ENCODE assay signal across 21 cellular contexts in the genomic region with DNA sequence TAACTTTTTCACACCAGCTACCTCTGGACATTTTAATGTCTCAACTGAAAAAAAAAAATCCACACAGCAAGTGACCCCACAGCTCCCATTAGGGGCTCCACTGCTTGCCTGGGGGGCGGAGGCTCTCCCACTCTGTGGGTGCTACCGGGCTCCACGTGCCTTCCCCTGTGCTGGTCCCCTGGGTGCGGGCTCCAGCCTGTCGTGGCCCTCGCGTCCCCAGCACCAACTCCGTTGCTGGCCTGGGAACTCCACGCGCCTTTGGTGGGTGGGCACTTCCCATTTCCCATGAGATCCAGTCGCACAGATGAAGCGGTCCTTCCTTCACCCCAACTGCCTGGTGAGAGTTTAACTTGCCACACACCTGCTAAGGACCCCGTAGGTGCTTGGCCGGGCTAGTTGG. TPM values are rescaled to one million over a fixed set of nuclear protein-coding genes. Genes with fewer than 3 reads are reported as not detected.
"Had no signal": no experiment of that assay in that cellular context is flagged by ENCODE, and none has a peak within 500 bp of the region (broad histone marks: within the 10 kb centered on the region; RNA-seq: fewer than 3 reads in every experiment).

No MANE protein-coding gene starts in this region.

- H3K27ac Mint-ChIP-seq: activated CD4-positive, alpha-beta memory T cell treated with anti-CD3 and anti-CD28 coated beads for 36 hours; activated CD4-positive, alpha-beta T cell treated with anti-CD3 and anti-CD28 coated beads for 36 hours; activated CD8-positive, alpha-beta memory T cell treated with anti-CD3 and anti-CD28 coated beads, Interleukin-2, amount 10 ng/mL, durations not matched to agents 7 days and 5 days; activated naive CD4-positive, alpha-beta T cell treated with anti-CD3 and anti-CD28 coated beads for 36 hours; activated naive CD8-positive, alpha-beta T cell treated with anti-CD3 and anti-CD28 coated beads, Interleukin-2, amount 50 U/mL, for 24 hours; activated T-helper 2 cell treated with anti-CD3 and anti-CD28 coated beads, Interferon-gamma antibody, Interleukin-2, Interleukin-4, amounts not matched to agents 10 μg/mL and 5 μg/mL and 100 μg/mL, durations not matched to agents 14 hours and 24 hours and 36 hours; stimulated activated naive B cell treated with anti-CD40 and anti-IgM and Interleukin-4, amounts not matched to agents 10 μg/mL and 1 μg/mL and 100 μg/mL, for 72 hours; T-cell had no signal

- H3K4me3 ChIP-seq: cardiac muscle cell, colonic mucosa, esophagus muscularis mucosa had no signal

- H3K4me2 ChIP-seq: SK-N-SH had no signal

- H3K27ac ChIP-seq: cardiac muscle cell, colonic mucosa, esophagus muscularis mucosa, neutrophil had no signal

- H3K27me3 ChIP-seq: cardiac muscle cell, colonic mucosa, esophagus muscularis mucosa, neutrophil had no signal

- H3K36me3 ChIP-seq: cardiac muscle cell, colonic mucosa, esophagus muscularis mucosa, neutrophil had no signal

- DNase-seq: activated CD4-positive, alpha-beta memory T cell treated with anti-CD3 and anti-CD28 coated beads for 36 hours; activated CD4-positive, alpha-beta T cell treated with anti-CD3 and anti-CD28 coated beads for 36 hours; activated CD8-positive, alpha-beta memory T cell treated with anti-CD3 and anti-CD28 coated beads, Interleukin-2, amount 10 ng/mL, durations not matched to agents 7 days and 5 days; activated naive CD4-positive, alpha-beta T cell treated with anti-CD3 and anti-CD28 coated beads for 36 hours; activated naive CD8-positive, alpha-beta T cell treated with anti-CD3 and anti-CD28 coated beads, Interleukin-2, amount 50 U/mL, for 24 hours; activated T-cell treated with anti-CD3 and anti-CD28 coated beads, Interleukin-2, amount 50 U/mL, for 1 hour; colonic mucosa; kidney glomerular epithelial cell; SK-N-SH; stimulated activated CD4-positive, alpha-beta T cell treated with anti-CD3 and anti-CD28 coated beads, Interleukin-15, amount 100 ng/mL, for 24 hours; stimulated activated CD4-positive, alpha-beta T cell treated with anti-CD3 and anti-CD28 coated beads, Interleukin-4, amount 100 ng/mL, for 1 hour; stimulated activated naive B cell treated with anti-CD40 and anti-IgM and Interleukin-4, amounts not matched to agents 10 μg/mL and 1 μg/mL and 100 μg/mL, for 72 hours; T-cell; T-helper 9 cell had no signal

- H3K9me3 ChIP-seq: colonic mucosa, esophagus muscularis mucosa, neutrophil, SK-N-SH had no signal

- H3K4me1 ChIP-seq: colonic mucosa had no signal

- H3K36me3 Mint-ChIP-seq: activated CD8-positive, alpha-beta memory T cell treated with anti-CD3 and anti-CD28 coated beads, Interleukin-2, amount 10 ng/mL, durations not matched to agents 7 days and 5 days had no signal

- H3K9ac ChIP-seq: SK-N-SH had no signal

- H3K4me1 Mint-ChIP-seq: activated CD4-positive, alpha-beta T cell treated with anti-CD3 and anti-CD28 coated beads for 36 hours; activated naive CD8-positive, alpha-beta T cell treated with anti-CD3 and anti-CD28 coated beads, Interleukin-2, amount 50 U/mL, for 24 hours; T-cell had no signal

- ATAC-seq: activated CD4-positive, alpha-beta T cell treated with anti-CD3 and anti-CD28 coated beads for 36 hours; activated CD8-positive, alpha-beta memory T cell treated with anti-CD3 and anti-CD28 coated beads, Interleukin-2, amount 10 ng/mL, durations not matched to agents 7 days and 5 days; activated naive CD8-positive, alpha-beta T cell treated with anti-CD3 and anti-CD28 coated beads, Interleukin-2, amount 50 U/mL, for 24 hours; stimulated activated naive B cell treated with anti-CD40 and anti-IgM and Interleukin-4, amounts not matched to agents 10 μg/mL and 1 μg/mL and 100 μg/mL, for 72 hours; T-cell had no signal

- H3K27me3 Mint-ChIP-seq: activated CD4-positive, alpha-beta memory T cell treated with anti-CD3 and anti-CD28 coated beads for 36 hours; activated CD4-positive, alpha-beta T cell treated with anti-CD3 and anti-CD28 coated beads for 36 hours; activated CD8-positive, alpha-beta memory T cell treated with anti-CD3 and anti-CD28 coated beads, Interleukin-2, amount 10 ng/mL, durations not matched to agents 7 days and 5 days; activated naive CD8-positive, alpha-beta T cell treated with anti-CD3 and anti-CD28 coated beads, Interleukin-2, amount 50 U/mL, for 24 hours; stimulated activated naive B cell treated with anti-CD40 and anti-IgM and Interleukin-4, amounts not matched to agents 10 μg/mL and 1 μg/mL and 100 μg/mL, for 72 hours; T-cell had no signal

- H3K9me3 Mint-ChIP-seq: activated CD4-positive, alpha-beta memory T cell treated with anti-CD3 and anti-CD28 coated beads for 36 hours; activated naive CD4-positive, alpha-beta T cell treated with anti-CD3 and anti-CD28 coated beads for 36 hours; activated naive CD8-positive, alpha-beta T cell treated with anti-CD3 and anti-CD28 coated beads, Interleukin-2, amount 50 U/mL, for 24 hours; activated T-helper 2 cell treated with anti-CD3 and anti-CD28 coated beads, Interferon-gamma antibody, Interleukin-2, Interleukin-4, amounts not matched to agents 10 μg/mL and 5 μg/mL and 100 μg/mL, durations not matched to agents 14 hours and 24 hours and 36 hours; stimulated activated naive B cell treated with anti-CD40 and anti-IgM and Interleukin-4, amounts not matched to agents 10 μg/mL and 1 μg/mL and 100 μg/mL, for 72 hours; T-cell had no signal

- H3K4me3 Mint-ChIP-seq: activated CD4-positive, alpha-beta memory T cell treated with anti-CD3 and anti-CD28 coated beads for 36 hours; activated CD4-positive, alpha-beta T cell treated with anti-CD3 and anti-CD28 coated beads for 36 hours; activated CD8-positive, alpha-beta memory T cell treated with anti-CD3 and anti-CD28 coated beads, Interleukin-2, amount 10 ng/mL, durations not matched to agents 7 days and 5 days; activated naive CD4-positive, alpha-beta T cell treated with anti-CD3 and anti-CD28 coated beads for 36 hours; activated naive CD8-positive, alpha-beta T cell treated with anti-CD3 and anti-CD28 coated beads, Interleukin-2, amount 50 U/mL, for 24 hours; stimulated activated naive B cell treated with anti-CD40 and anti-IgM and Interleukin-4, amounts not matched to agents 10 μg/mL and 1 μg/mL and 100 μg/mL, for 72 hours; T-cell had no signal

RNA-seq across cellular contexts. Expression of gene HES3, which starts 44.0 kb away (rescaled TPM):
- total RNA-seq: activated CD4-positive, alpha-beta memory T cell treated with anti-CD3 and anti-CD28 coated beads for 36 hours; activated CD4-positive, alpha-beta T cell treated with anti-CD3 and anti-CD28 coated beads for 36 hours; activated CD8-positive, alpha-beta memory T cell treated with anti-CD3 and anti-CD28 coated beads, Interleukin-2, amount 10 ng/mL, durations not matched to agents 7 days and 5 days; activated naive CD4-positive, alpha-beta T cell treated with anti-CD3 and anti-CD28 coated beads for 36 hours; activated T-helper 2 cell treated with anti-CD3 and anti-CD28 coated beads, Interferon-gamma antibody, Interleukin-2, Interleukin-4, amounts not matched to agents 10 μg/mL and 5 μg/mL and 100 μg/mL, durations not matched to agents 14 hours and 24 hours and 36 hours; cardiac muscle cell; colonic mucosa; esophagus muscularis mucosa; lower leg skin; skeletal muscle tissue; T-cell; ureter had no signal
- polyA plus RNA-seq: cardiac muscle cell, SK-N-SH had no signal
